Comparison of ENCODE assay signal across 17 cellular contexts in genomic region chrX:70042399-70043371, GRCh38. TPM values are rescaled to one million over a fixed set of nuclear protein-coding genes. Genes with fewer than 3 reads are reported as not detected.
DNase-seq lines count a peak whose midpoint lies in the region; ATAC-seq, FAIRE-seq and TF ChIP-seq lines count a peak whose summit lies in the region.
"Had no signal": no experiment of that assay in that cellular context is flagged by ENCODE, and none has a peak within 500 bp of the region (broad histone marks: within the 10 kb centered on the region; RNA-seq: fewer than 3 reads in every experiment).

No MANE protein-coding gene starts in this region.

- no peak overlapping the region for H3K4me3 Mint-ChIP-seq in osteocyte (ENCODE audit: unreplicated experiment)
- H3K4me3 Mint-ChIP-seq: nephron progenitor cell had no signal

- no peaks in the 10 kb centered on the region for H3K27me3 ChIP-seq in endothelial cell of umbilical vein (ENCODE audit: control insufficient read depth in 2 of 2, insufficient read depth in 2 of 2, low read length in 2 of 2)
- H3K27me3 ChIP-seq: right atrium auricular region had no signal

- ATAC-seq in GM18909 (IDR thresholded peaks at IDR 0.05; ENCODE audit: poor library complexity, unreplicated experiment), result no peak
- ATAC-seq: activated naive CD4-positive, alpha-beta T cell treated with anti-CD3 and anti-CD28 coated beads, Interleukin-2, amount 50 U/mL, for 72 hours had no signal

- dilution Hi-C loops in endothelial cell of umbilical vein (cut with MboI; ENCODE audit: extremely low pct_ligation_motif_present, low sequenced_read_pairs), result no loop called here

- H3K4me3 ChIP-seq in endothelial cell of umbilical vein (replicated peaks in 1 of 3; ENCODE audit: insufficient read depth in 1 of 3, low read depth in 1 of 3, low read length in 3 of 3), result no peak overlapping the region
- H3K4me3 ChIP-seq: lung, right atrium auricular region had no signal

- BruUV-seq in endothelial cell of umbilical vein (replicated peaks; lab: Mats Ljungman, UMichigan), result no TSS peak

- no peaks in the 10 kb centered on the region for H3K27me3 Mint-ChIP-seq in osteocyte (ENCODE audit: unreplicated experiment)

- H3K9me3 ChIP-seq in endothelial cell of umbilical vein (replicated peaks; ENCODE audit: control insufficient read depth, insufficient read depth, low read length), result no peaks in the 10 kb centered on the region
- H3K9me3 ChIP-seq: right atrium auricular region had no signal

- H3K9me1 ChIP-seq in endothelial cell of umbilical vein (replicated peaks; ENCODE audit: control insufficient read depth, extremely low read depth, insufficient read depth, low read length), result no peaks in the 10 kb centered on the region

- POLR2A ChIA-PET in endothelial cell of umbilical vein (lab: Charles Lee), result no interaction called here

- H3K4me2 ChIP-seq in endothelial cell of umbilical vein (ENCODE audit: insufficient read depth, low read length), result no peak overlapping the region

- peaks cover 7% of the 10 kb centered on the region for H3K4me1 Mint-ChIP-seq in osteocyte (ENCODE audit: unreplicated experiment)
- H3K4me1 Mint-ChIP-seq: nephron progenitor cell had no signal

- no peaks in the 10 kb centered on the region for H3K36me3 ChIP-seq in endothelial cell of umbilical vein (ENCODE audit: control insufficient read depth in 2 of 2, extremely low read depth in 1 of 2, insufficient read depth in 2 of 2, low read length in 2 of 2)
- H3K36me3 ChIP-seq: right atrium auricular region had no signal

- no peaks in the 10 kb centered on the region for H3K79me2 ChIP-seq in endothelial cell of umbilical vein (ENCODE audit: control insufficient read depth, insufficient read depth, low read length)

- intact Hi-C loops in endothelial cell of umbilical vein (cut with micrococcal nuclease), result no loop called here

- H3K9ac ChIP-seq in endothelial cell of umbilical vein (replicated peaks; ENCODE audit: extremely low read depth, insufficient read depth, low read length), result no peak overlapping the region

- no peaks in the 10 kb centered on the region for H3K9me3 Mint-ChIP-seq in osteocyte (ENCODE audit: unreplicated experiment)
- H3K9me3 Mint-ChIP-seq: activated naive CD4-positive, alpha-beta T cell treated with anti-CD3 and anti-CD28 coated beads, Interleukin-2, amount 50 U/mL, for 72 hours had no signal

- no peaks in the 10 kb centered on the region for H4K20me1 ChIP-seq in endothelial cell of umbilical vein (replicated peaks; ENCODE audit: control insufficient read depth, extremely low read depth, insufficient read depth, low read length)

- H3K27ac Mint-ChIP-seq in osteocyte (ENCODE audit: unreplicated experiment), result no peak overlapping the region
- H3K27ac Mint-ChIP-seq: activated naive CD4-positive, alpha-beta T cell treated with anti-CD3 and anti-CD28 coated beads, Interleukin-2, amount 50 U/mL, for 72 hours had no signal

- TF ChIP-seq POLR2A in endothelial cell of umbilical vein (IDR thresholded peaks at IDR 0.05; ENCODE audit: low read depth, low read length), result no peak

- peak overlapping the region; percentile 42 for H2AFZ ChIP-seq in endothelial cell of umbilical vein (ENCODE audit: low read depth, low read length)

- TF ChIP-seq CTCF in endothelial cell of umbilical vein (IDR thresholded peaks at IDR 0.05; ENCODE audit: extremely low read depth in 1 of 2, insufficient read depth in 1 of 2, low read depth in 1 of 2, low read length in 2 of 2) (no peak), osteocyte (IDR thresholded peaks at IDR 0.05) (no peak)

- no peaks in the 10 kb centered on the region for H3K36me3 Mint-ChIP-seq in osteocyte (ENCODE audit: unreplicated experiment)
- H3K36me3 Mint-ChIP-seq: activated naive CD4-positive, alpha-beta T cell treated with anti-CD3 and anti-CD28 coated beads, Interleukin-2, amount 50 U/mL, for 72 hours had no signal

- DNase-seq in ELR (ENCODE audit: low read depth) (peak; percentile 45), LHCN-M2 (ENCODE audit: low read depth) (peak; percentile 36), endothelial cell of umbilical vein (ENCODE audit: low read depth, low spot score) (no peak), osteocyte (ENCODE audit: extremely low spot score, unreplicated experiment) (peak; percentile 63), HuH-7 (ENCODE audit: low spot score) (no peak), NCI-H146 treated with DMSO at 0.1 percent for 48 hours (lab: John Stamatoyannopoulos, UW; ENCODE audit: unreplicated experiment) (no peak), LoVo (ENCODE audit: low spot score) (no peak)
- DNase-seq: activated CD4-positive, alpha-beta T cell treated with anti-CD3 and anti-CD28 coated beads for 48 hours; activated T-cell treated with anti-CD3 and anti-CD28 coated beads, Interleukin-2, amount 50 U/mL, for 1 hour; NCI-H1417 treated with DMSO at 0.1 percent for 48 hours; NCI-H446 treated with DMSO at 0.1 percent for 48 hours; nephron progenitor cell; stimulated activated CD4-positive, alpha-beta T cell treated with anti-CD3 and anti-CD28 coated beads, Interleukin-1b, Interleukin-23, amount 100 ng/mL, for 48 hours had no signal

- H3K4me1 ChIP-seq in endothelial cell of umbilical vein (ENCODE audit: control insufficient read depth, extremely low read depth, insufficient read depth, low read length), result peaks cover 25% of the 10 kb centered on the region
- H3K4me1 ChIP-seq: right atrium auricular region had no signal

- CTCF ChIA-PET in endothelial cell of umbilical vein (lab: Charles Lee), result interaction anchor here (0.8 kb wide), 1 partner anchor 55 kb away, joined by 4 read pairs; no protein-coding TSS in a partner anchor

- FAIRE-seq in endothelial cell of umbilical vein (lab: Jason Lieb, UNC), result no peak

- no peak overlapping the region for H3K27ac ChIP-seq in endothelial cell of umbilical vein (ENCODE audit: insufficient read depth, low read depth, low read length)
- H3K27ac ChIP-seq: right atrium auricular region had no signal

TF ChIP-seq in endothelial cell of umbilical vein, 7 proteins besides CTCF, POLR2A, EP300 and RAD21:
- TF ChIP-seq EZH2 (IDR thresholded peaks at IDR 0.05; ENCODE audit: borderline replicate concordance, low read depth, low read length, severe bottlenecking) (no peak), FOS (IDR thresholded peaks at IDR 0.05; ENCODE audit: borderline replicate concordance, insufficient read depth, low read length) (no peak), GATA2 (IDR thresholded peaks at IDR 0.05; ENCODE audit: insufficient read depth, insufficient read length, low read depth, low read length) (no peak), MYC (IDR thresholded peaks at IDR 0.05; ENCODE audit: low read depth, low read length) (no peak), POLR2AphosphoS5 (IDR thresholded peaks at IDR 0.05; ENCODE audit: insufficient read depth, low read depth, low read length) (no peak), JUN (IDR thresholded peaks at IDR 0.05; ENCODE audit: borderline replicate concordance, insufficient read depth, insufficient read length, low read depth) (no peak), MAX (IDR thresholded peaks at IDR 0.05; ENCODE audit: insufficient read depth, insufficient read length) (no peak)

RNA-seq across cellular contexts. Expression of gene AWAT2, which starts 7.1 kb away (rescaled TPM):
- 0.13 TPM in 1 of 2 replicates, not detected in the other for total RNA-seq in LHCN-M2 (2014; rRNA removed)
- 0.05 TPM for polyA plus RNA-seq in LHCN-M2 (2012)
- 0.20 and 0.21 TPM in 2 replicates for total RNA-seq in endothelial cell of umbilical vein
- polyA plus RNA-seq in endothelial cell of umbilical vein, result 0.22 and 0.29 TPM in 2 replicates
- 0.14 and 0.17 TPM in 2 replicates for polyA plus RNA-seq in endothelial cell of umbilical vein (2011; cell fraction: cytosol; rRNA removed)
- polyA plus RNA-seq in endothelial cell of umbilical vein (2011; cell fraction: nucleus; rRNA removed), result 0.47 and 0.73 TPM in 2 replicates
- not detected in 2 replicates for polyA plus RNA-seq in endothelial cell of umbilical vein (2012)
- not detected in 2 replicates for polyA minus RNA-seq in endothelial cell of umbilical vein
- not detected for polyA minus RNA-seq in endothelial cell of umbilical vein (2011; cell fraction: cytosol; rRNA and poly(A)+ RNA removed)
- not detected in 2 replicates for polyA minus RNA-seq in endothelial cell of umbilical vein (2011; cell fraction: nucleus; rRNA and poly(A)+ RNA removed)
- not detected in 2 replicates for total RNA-seq in osteocyte
- total RNA-seq: lung, right atrium auricular region had no signal

RNA-seq across cellular contexts. Expression of gene OTUD6A, which starts 19.6 kb away (rescaled TPM):
- total RNA-seq in LHCN-M2 (2014; rRNA removed) (not detected in 2 replicates), endothelial cell of umbilical vein (not detected in 2 replicates), osteocyte (not detected in 2 replicates)
- not detected for polyA plus RNA-seq in LHCN-M2 (2012)
- polyA plus RNA-seq in endothelial cell of umbilical vein, result not detected in 2 replicates
- not detected in 2 replicates for polyA plus RNA-seq in endothelial cell of umbilical vein (2011; cell fraction: cytosol; rRNA removed)
- polyA plus RNA-seq in endothelial cell of umbilical vein (2011; cell fraction: nucleus; rRNA removed), result not detected in 2 replicates
- not detected in 2 replicates for polyA plus RNA-seq in endothelial cell of umbilical vein (2012)
- not detected in 2 replicates for polyA minus RNA-seq in endothelial cell of umbilical vein
- polyA minus RNA-seq in endothelial cell of umbilical vein (2011; cell fraction: cytosol; rRNA and poly(A)+ RNA removed), result not detected
- not detected in 2 replicates for polyA minus RNA-seq in endothelial cell of umbilical vein (2011; cell fraction: nucleus; rRNA and poly(A)+ RNA removed)
- total RNA-seq: activated naive CD4-positive, alpha-beta T cell treated with anti-CD3 and anti-CD28 coated beads, Interleukin-2, amount 50 U/mL, for 72 hours; lung; right atrium auricular region had no signal
- polyA plus RNA-seq: lung had no signal

Comparison
In these comparisons a context has a peak if more than half of its experiments do, and no peak if none do; other contexts are left out.
1. DNase-seq: peak in ELR (single experiment), LHCN-M2 (single experiment) and osteocyte (single experiment); none in endothelial cell of umbilical vein (single experiment), HuH-7 (single experiment), NCI-H146 treated with DMSO at 0.1 percent for 48 hours (single experiment) and LoVo (single experiment).